In genomic region chr3:69405067-69405466, GRCh38 we compare ENCODE assay signal across 7 cellular contexts.
"Had no signal": no experiment of that assay in that cellular context is flagged by ENCODE, and none has a peak within 500 bp of the region (broad histone marks: within the 10 kb centered on the region; RNA-seq: fewer than 3 reads in every experiment).

No MANE protein-coding gene starts in this region.

- H3K4me2 ChIP-seq: KMS-11 had no signal

- H3K4me3 Mint-ChIP-seq: IgD-negative memory B cell had no signal

- DNase-seq: IMR-90, KBM-7, KG1 had no signal

- H3K9ac ChIP-seq: KMS-11 had no signal

- FAIRE-seq: HTR-8/SVneo had no signal

- H3K27me3 Mint-ChIP-seq: IgD-negative memory B cell had no signal

- H3K36me3 Mint-ChIP-seq: IgD-negative memory B cell had no signal

- H3K4me1 Mint-ChIP-seq: IgD-negative memory B cell had no signal

- H3K27ac Mint-ChIP-seq: IgD-negative memory B cell had no signal

- H3K27ac ChIP-seq: HL-60, KMS-11 had no signal
